Comparison of ENCODE assay signal across 22 cellular contexts in the genomic region with DNA sequence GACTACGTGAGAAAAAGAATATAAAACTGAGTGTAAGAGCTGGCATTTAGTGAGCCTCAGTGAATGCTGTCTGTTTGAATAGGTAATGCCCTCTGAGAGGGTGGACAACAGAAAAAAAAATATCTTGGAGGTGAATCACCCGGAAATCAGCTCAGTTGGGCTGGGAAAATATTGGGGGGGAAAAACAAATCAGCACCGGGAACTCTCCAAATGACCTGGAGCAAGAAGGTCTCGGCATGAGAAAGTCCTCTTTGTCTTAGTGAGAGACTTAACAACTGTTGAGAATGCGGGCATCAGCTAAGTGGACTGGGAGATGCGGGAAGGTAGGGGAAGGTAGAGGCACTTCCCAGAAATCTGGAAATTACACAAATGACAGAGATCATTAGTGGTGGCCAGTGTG.
"Had no signal": no experiment of that assay in that cellular context is flagged by ENCODE, and none has a peak within 500 bp of the region (broad histone marks: within the 10 kb centered on the region; RNA-seq: fewer than 3 reads in every experiment).

No MANE protein-coding gene starts in this region.

- ATAC-seq: heart right ventricle; left cardiac atrium; left lung; naive thymus-derived CD4-positive, alpha-beta T cell; right cardiac atrium; stimulated activated effector memory CD8-positive, alpha-beta T cell treated with anti-CD3 and anti-CD28 coated beads, Interleukin-12 subunit alpha, Interleukin-12 subunit beta, amount 100 ng/mL, for 72 hours had no signal

- DNase-seq: dermis blood vessel endothelial cell; effector memory CD4-positive, alpha-beta T cell; esophagus squamous epithelium; foreskin melanocyte; glutamatergic neuron; heart right ventricle; hippocampal formation; kidney; left cardiac atrium; left lung; mesenchymal stem cell; midbrain; naive thymus-derived CD4-positive, alpha-beta T cell; nucleus accumbens; right cardiac atrium; sigmoid colon; stimulated activated CD4-positive, alpha-beta T cell treated with anti-CD3 and anti-CD28 coated beads, Interleukin-2, amount 100 ng/mL, for 24 hours; stimulated activated CD4-positive, alpha-beta T cell treated with anti-CD3 and anti-CD28 coated beads, Interleukin-4, amount 100 ng/mL, for 24 hours; stimulated activated naive CD4-positive, alpha-beta T cell treated with Interleukin-2 at 50 U/mL for 16 hours; stomach; thyroid gland had no signal
